Comparison of ENCODE assay signal across 8 cellular contexts in the genomic region with DNA sequence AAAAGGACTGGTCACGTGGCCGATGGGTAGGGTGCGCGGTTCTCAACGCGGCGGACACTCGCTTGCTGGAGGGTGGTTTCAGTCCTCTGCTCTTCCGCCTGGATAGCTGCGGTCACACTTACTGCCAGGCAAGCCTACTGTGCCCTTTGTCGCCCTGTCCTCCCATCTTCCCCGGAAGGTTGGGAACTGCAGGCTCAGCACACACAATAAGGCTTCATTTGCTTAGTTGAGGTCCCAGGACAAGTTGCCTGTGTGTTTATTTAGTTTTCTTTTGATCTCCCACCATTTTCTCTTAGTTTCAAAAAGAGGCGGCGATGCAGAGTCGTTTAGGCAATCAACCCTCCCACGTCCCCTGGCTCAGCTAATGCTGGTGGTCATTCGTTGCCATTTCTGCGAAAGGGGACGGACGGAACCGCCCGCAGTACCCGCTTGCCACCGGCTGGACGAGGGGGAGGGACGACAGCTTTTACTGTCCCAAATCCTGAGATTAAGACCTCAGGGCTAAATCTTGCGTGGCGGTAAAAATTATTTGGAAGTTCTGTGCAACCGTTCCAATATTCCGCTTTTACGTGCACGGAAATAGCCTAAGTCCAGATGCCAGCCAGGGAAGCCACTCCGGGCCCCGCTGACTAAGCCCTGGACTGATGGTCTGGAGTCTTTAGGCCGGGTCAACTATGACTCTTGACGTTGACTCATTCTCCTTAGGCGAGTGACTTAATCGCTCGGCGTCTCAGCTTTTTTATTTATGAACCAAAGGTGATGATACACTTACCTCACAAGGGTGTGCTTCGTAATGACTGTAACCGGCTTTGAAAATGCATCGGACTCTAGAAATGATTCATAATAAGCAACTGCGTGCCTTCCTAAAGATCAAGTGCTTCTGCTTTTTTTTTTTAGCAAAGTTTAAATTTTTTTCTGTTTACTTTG. TPM values are rescaled to one million over a fixed set of nuclear protein-coding genes. Genes with fewer than 3 reads are reported as not detected.
DNase-seq lines count a peak whose midpoint lies in the region; ATAC-seq, FAIRE-seq and TF ChIP-seq lines count a peak whose summit lies in the region.

No MANE protein-coding gene starts in this region.

- peak overlapping the region; percentile 100 for H3K27ac Mint-ChIP-seq in activated CD4-positive, alpha-beta T cell treated with anti-CD3 and anti-CD28 coated beads for 36 hours

- peak overlapping the region; percentile 95 for H3K27ac ChIP-seq in HepG2 (ENCODE audit: extremely low read length, insufficient read depth, low read length)

- H3K79me2 ChIP-seq in HepG2 (ENCODE audit: insufficient read depth, low read length) = peaks cover 40% of the 10 kb centered on the region

- H3K4me2 ChIP-seq in HepG2 (ENCODE audit: low read depth, low read length) = peak overlapping the region; percentile 91

- POLR2A ChIA-PET in activated CD4-positive, alpha-beta T cell treated with anti-CD3 and anti-CD28 coated beads for 36 hours (lab: Charles Lee) = interaction anchor here (0.5 to 2.7 kb wide), 9 partner anchors 25 to 446 kb away, joined by 3 to 26 read pairs (median 4); a partner anchor contains a TSS
- POLR2A ChIA-PET in HepG2 (lab: Yijun Ruan, JAX) = interaction anchor here (0.6 to 3.4 kb wide), 11 partner anchors 8 to 934 kb away, joined by 3 to 31 read pairs (median 5); a partner anchor contains a TSS

- H3K36me3 ChIP-seq in HAP-1 (replicated peaks) = peaks cover 30% of the 10 kb centered on the region
- peaks cover 23% of the 10 kb centered on the region for H3K36me3 ChIP-seq in MG63
- H3K36me3 ChIP-seq in HepG2 (replicated peaks in 1 of 2; ENCODE audit: control insufficient read depth in 1 of 2, insufficient read depth in 2 of 2, low read length in 2 of 2) = 0 out of 5 replicates have a peak, but pooled peaks cover 2 to 5% of the 10 kb centered on the region in 2 experiments

- BruUV-seq in HepG2 (replicated peaks; lab: Mats Ljungman, UMichigan) = TSS peak; percentile 94

- H3K27me3 ChIP-seq in HAP-1 (ENCODE audit: low read depth) (no peaks in the 10 kb centered on the region), MG63 (no peaks in the 10 kb centered on the region), HepG2 (ENCODE audit: control insufficient read depth in 1 of 2, insufficient read depth in 2 of 2, low read length in 2 of 2) (no peaks in the 10 kb centered on the region; a peak in 1 of 5 replicates)

- peaks cover 16% of the 10 kb centered on the region for H3K36me3 Mint-ChIP-seq in activated CD4-positive, alpha-beta T cell treated with anti-CD3 and anti-CD28 coated beads for 36 hours (ENCODE audit: low read depth)

- in situ Hi-C loops in HAP-1 (cut with MboI; ENCODE audit: low sequenced_read_pairs) = no loop called here
- in situ Hi-C loops in HepG2 (cut with HindIII; ENCODE audit: extremely low pct_ligation_motif_present, low pct_unique_long_range_greater_than_20kb) = no loop called here

- TF ChIP-seq EP300 in HepG2 (IDR thresholded peaks at IDR 0.05; ENCODE audit: low read depth in 2 of 2, low read length in 2 of 2) (no peak), HepG2 (CRISPR knock-in tag; IDR thresholded peaks at IDR 0.05; ENCODE audit: borderline replicate concordance) (no peak)

- peak; percentile 64 for ATAC-seq in activated CD4-positive, alpha-beta T cell treated with anti-CD3 and anti-CD28 coated beads for 36 hours
- peak; percentile 79 for ATAC-seq in HepG2

- peaks cover 10% of the 10 kb centered on the region for H3K4me1 ChIP-seq in HAP-1
- peaks cover 33% of the 10 kb centered on the region for H3K4me1 ChIP-seq in HepG2 (ENCODE audit: insufficient read depth, low read length)

- H2AFZ ChIP-seq in HepG2 (ENCODE audit: low read length) = peak overlapping the region; percentile 92

- peak overlapping the region; percentile 83 for H3K9ac ChIP-seq in HepG2 (ENCODE audit: insufficient read depth, low read depth, low read length)

- peaks cover 20% of the 10 kb centered on the region for H4K20me1 ChIP-seq in HepG2 (ENCODE audit: insufficient read depth, low read length)

- H3K4me3 ChIP-seq in HAP-1 (peak overlapping the region; percentile 96), MG63 (peak overlapping the region; percentile 96), choroid plexus epithelial cell (ENCODE audit: low read depth, low read length) (peak overlapping the region; percentile 92), HepG2 (replicated peaks in 1 of 3; ENCODE audit: insufficient read depth in 1 of 3, low read depth in 2 of 3, low read length in 3 of 3) (peak overlapping the region; percentile 65 to 99 (median 77))

- TF ChIP-seq RAD21 in HepG2 (CRISPR knock-in tag; IDR thresholded peaks at IDR 0.05) = 0 out of 2 replicates have a peak, but pooled peaks have one; percentile 13

- no peak for FAIRE-seq in HepG2 (lab: Jason Lieb, UNC)

- TF ChIP-seq POLR2A in GM10847 (IDR thresholded peaks at IDR 0.05; ENCODE audit: extremely low read depth, insufficient read length) (peak; percentile 55), HepG2 (IDR thresholded peaks at IDR 0.05; ENCODE audit: insufficient read depth in 1 of 2, low read depth in 2 of 2, low read length in 2 of 2) (peak; percentile 90 to 91)

- DNase-seq in HAP-1 (ENCODE audit: low spot score in 2 of 2) (peak in 1 of 2 experiments; percentile 65), MG63 (peak; percentile 84), choroid plexus epithelial cell (ENCODE audit: low read depth) (peak; percentile 92), HepG2 (ENCODE audit: low spot score) (peak; percentile 40), NCI-H128 (lab: John Stamatoyannopoulos, UW; ENCODE audit: unreplicated experiment) (no peak)
- DNase-seq in activated CD4-positive, alpha-beta T cell treated with anti-CD3 and anti-CD28 coated beads for 36 hours = peak; percentile 76
- DNase-seq in stimulated activated CD4-positive, alpha-beta T cell treated with anti-CD3 and anti-CD28 coated beads, Interleukin-4, amount 100 ng/mL, for 4 hours = peak; percentile 29 to 54

- H3K4me1 Mint-ChIP-seq in activated CD4-positive, alpha-beta T cell treated with anti-CD3 and anti-CD28 coated beads for 36 hours = peaks cover 41% of the 10 kb centered on the region

- CTCF ChIA-PET in activated CD4-positive, alpha-beta T cell treated with anti-CD3 and anti-CD28 coated beads for 36 hours (lab: Charles Lee) = interaction anchor here (0.6 to 3.6 kb wide), 7 partner anchors 9 to 850 kb away, joined by 3 to 15 read pairs (median 4); a partner anchor contains a TSS
- CTCF ChIA-PET in HepG2 (lab: Yijun Ruan, JAX; ENCODE audit: low intra/inter-chr PET ratio, low total read pairs) = no interaction called here

- H3K9me3 Mint-ChIP-seq in activated CD4-positive, alpha-beta T cell treated with anti-CD3 and anti-CD28 coated beads for 36 hours (ENCODE audit: low read depth) = no peaks in the 10 kb centered on the region

- WGBS in HepG2 (ENCODE audit: low lambda C conversion rate) = 2% methylated on average over 41 of the region's 44 CpGs

- H3K4me3 Mint-ChIP-seq in activated CD4-positive, alpha-beta T cell treated with anti-CD3 and anti-CD28 coated beads for 36 hours = peak overlapping the region; percentile 92

- intact Hi-C loops in activated CD4-positive, alpha-beta T cell treated with anti-CD3 and anti-CD28 coated beads for 36 hours (cut with DNase I, micrococcal nuclease) = loop anchor here (1.0 to 5.0 kb wide), 15 partner anchors 66 to 922 kb away; a partner anchor contains a TSS
- intact Hi-C loops in HepG2 (cut with micrococcal nuclease; ENCODE audit: unreplicated experiment) = loop anchor here (1.0 to 10.0 kb wide), 6 partner anchors 66 to 786 kb away; a partner anchor contains a TSS

- TF ChIP-seq CTCF in choroid plexus epithelial cell (conservative IDR thresholded peaks at IDR 0.05; ENCODE audit: low read depth, low read length) (peak; percentile 1), HepG2 (CRISPR knock-in tag; IDR thresholded peaks at IDR 0.05) (no peak)

- peaks cover 10% of the 10 kb centered on the region for H3K9me3 ChIP-seq in HAP-1
- no peaks in the 10 kb centered on the region for H3K9me3 ChIP-seq in MG63
- no peaks in the 10 kb centered on the region for H3K9me3 ChIP-seq in HepG2 (ENCODE audit: low read length)

- H3K27me3 Mint-ChIP-seq in activated CD4-positive, alpha-beta T cell treated with anti-CD3 and anti-CD28 coated beads for 36 hours = no peaks in the 10 kb centered on the region

TF ChIP-seq in HepG2, 621 proteins besides CTCF, POLR2A, EP300 and RAD21 (continues in another document):
- peak; percentile 66; the same call in 1 of the 2 replicates for TF ChIP-seq ZKSCAN1 (IDR thresholded peaks at IDR 0.05; ENCODE audit: low read length)
- TF ChIP-seq ERF (CRISPR knock-in tag; IDR thresholded peaks at IDR 0.05) = 0 out of 2 replicates have a peak, but pooled peaks have one; percentile 50
- 0 out of 2 replicates have a peak, but pooled peaks have one; percentile 20 for TF ChIP-seq ZNF709 (CRISPR knock-in tag; IDR thresholded peaks at IDR 0.05)
- TF ChIP-seq MAFK (conservative IDR thresholded peaks at IDR 0.05 in 1 of 2, IDR thresholded peaks at IDR 0.05 in 1 of 2; ENCODE audit: low read length in 2 of 2) = peak; percentile 22 to 45; a peak in 2 of 4 replicates

RNA-seq across cellular contexts. Expression of a gene that starts 0.7 kb away (rescaled TPM):
- total RNA-seq in MG63 (2014; rRNA removed; shearing (Covaris generic); ENCODE audit: low replicate concordance) = 81.2 and 236 TPM in 2 replicates
- 100 to 1,000 TPM; 132 to 149 TPM for total RNA-seq in activated CD4-positive, alpha-beta T cell treated with anti-CD3 and anti-CD28 coated beads for 36 hours
- total RNA-seq in HepG2 (2016; rRNA removed; fragmentation: Illumina TruSeq; extraction: Trizol) = 194 and 288 TPM in 2 replicates
- 40.9 and 48.1 TPM in 2 replicates for total RNA-seq in HepG2 (2016; cell fraction: cytosol; rRNA removed; fragmentation: Illumina TruSeq; extraction: Trizol; ENCODE audit: low read depth)
- total RNA-seq in HepG2 (2016; cell fraction: insoluble cytoplasmic fraction; rRNA removed; fragmentation: Illumina TruSeq; extraction: Trizol) = 189 and 288 TPM in 2 replicates
- total RNA-seq in HepG2 (2016; cell fraction: membrane; rRNA removed; fragmentation: Illumina TruSeq; extraction: Trizol) = 81.4 and 95.8 TPM in 2 replicates
- 82.9 and 99.3 TPM in 2 replicates for total RNA-seq in HepG2 (2016; cell fraction: nucleus; rRNA removed; fragmentation: Illumina TruSeq; extraction: Trizol)
- polyA plus RNA-seq in HepG2 (2011; rRNA removed) = 37.1 and 50.8 TPM in 2 replicates
- polyA plus RNA-seq in HepG2 (2011; cell fraction: cytosol; rRNA removed) = 26.0 and 35.9 TPM in 2 replicates
- polyA plus RNA-seq in HepG2 (2011; cell fraction: nucleus; rRNA removed) = 15.4 and 20.2 TPM in 2 replicates
- polyA plus RNA-seq in HepG2 (2012) = 53.5 and 67.1 TPM in 2 replicates
- 13.9 and 17.2 TPM in 2 replicates for polyA plus RNA-seq in HepG2 (2016; cell fraction: cytosol; fragmentation: Illumina TruSeq; extraction: Trizol; ENCODE audit: low read depth)
- 202 and 240 TPM in 2 replicates for polyA plus RNA-seq in HepG2 (2016; cell fraction: insoluble cytoplasmic fraction; fragmentation: Illumina TruSeq; extraction: Trizol; ENCODE audit: low read depth)
- polyA plus RNA-seq in HepG2 (2016; cell fraction: membrane; fragmentation: Illumina TruSeq; extraction: Trizol; ENCODE audit: low read depth) = 27.3 and 34.3 TPM in 2 replicates
- polyA plus RNA-seq in HepG2 (2016; cell fraction: nucleus; fragmentation: Illumina TruSeq; extraction: Trizol; ENCODE audit: insufficient read depth, low read depth) = 73.4 and 87.3 TPM in 2 replicates
- polyA minus RNA-seq in HepG2 (2011; rRNA and poly(A)+ RNA removed; ENCODE audit: low replicate concordance) = 17.0 and 19.1 TPM in 2 replicates
- 66.1 and 67.1 TPM in 2 replicates for polyA minus RNA-seq in HepG2 (2011; cell fraction: cytosol; rRNA and poly(A)+ RNA removed)
- 70.2 and 70.7 TPM in 2 replicates for polyA minus RNA-seq in HepG2 (2011; cell fraction: nucleus; rRNA and poly(A)+ RNA removed)
